In the genomic region with DNA sequence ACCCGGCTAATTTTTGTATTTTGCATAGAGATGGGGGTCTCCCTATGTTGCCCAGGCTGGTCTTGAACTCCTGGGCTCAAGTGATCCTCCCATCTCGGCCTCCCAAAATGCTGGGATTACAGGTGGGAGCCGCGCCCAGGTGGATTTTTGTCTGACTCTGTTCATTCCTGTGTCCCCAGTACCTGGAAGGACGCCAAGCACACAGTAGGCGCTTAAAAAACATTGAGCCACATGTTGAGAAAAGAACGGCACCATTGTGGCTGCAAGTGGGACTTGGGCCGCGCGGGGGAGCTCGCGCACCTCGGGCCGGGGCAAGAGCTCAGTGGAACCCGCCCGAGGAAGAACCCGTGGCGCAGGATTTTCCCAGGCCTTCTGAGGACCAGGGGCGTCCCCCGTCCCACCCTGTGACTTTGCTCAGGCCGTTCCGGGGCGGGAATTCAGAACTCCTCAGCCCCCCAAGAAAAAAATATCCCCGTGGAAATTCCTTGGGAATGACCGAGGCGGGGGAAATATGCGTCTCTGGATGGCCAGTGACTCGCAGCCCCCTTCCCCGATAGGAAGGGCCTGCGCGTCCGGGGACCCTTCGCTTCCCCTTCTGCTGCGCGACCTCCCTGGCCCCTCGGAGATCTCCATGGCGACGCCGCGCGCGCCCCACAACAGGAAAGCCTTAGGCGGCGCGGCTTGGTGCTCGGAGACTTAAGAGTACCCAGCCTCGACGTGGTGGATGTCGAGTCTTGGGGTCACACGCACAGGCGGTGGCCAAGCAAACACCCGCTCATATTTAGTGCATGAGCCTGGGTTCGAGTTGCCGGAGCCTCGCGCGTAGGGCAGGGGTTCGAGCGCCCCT, we compare ENCODE assay signal across 8 cellular contexts. TPM values are rescaled to one million over a fixed set of nuclear protein-coding genes. Genes with fewer than 3 reads are reported as not detected.
DNase-seq lines count a peak whose midpoint lies in the region; ATAC-seq and TF ChIP-seq lines count a peak whose summit lies in the region.

No MANE protein-coding gene starts in this region.

- TF ChIP-seq RAD21 in liver (IDR thresholded peaks at IDR 0.05): peak; percentile 95 to 97

- no peaks in the 10 kb centered on the region for H3K27me3 Mint-ChIP-seq in Calu3 (ENCODE audit: unreplicated experiment)
- H3K27me3 Mint-ChIP-seq in dendritic cell treated with granulocyte-macrophage colony-stimulating factor and Interleukin-4, amounts not matched to agents 40 ng/mL and 50 ng/mL, for 4 days: no peaks in the 10 kb centered on the region

- DNase-seq in Calu3 (peak; percentile 90), HEK293T (ENCODE audit: extremely low spot score) (peak; percentile 86), NCI-H524 treated with DMSO at 0.1 percent for 48 hours (lab: John Stamatoyannopoulos, UW) (peak; percentile 21)
- DNase-seq in activated CD4-positive, alpha-beta T cell treated with anti-CD3 and anti-CD28 coated beads, Interleukin-2, amount 50 U/mL, for 24 hours (ENCODE audit: low read depth in 1 of 2, low spot score in 1 of 2): peak; percentile 80 to 81
- DNase-seq in stimulated activated CD4-positive, alpha-beta T cell treated with anti-CD3 and anti-CD28 coated beads, Interleukin-2, amount 100 ng/mL, for 24 hours: peak; percentile 92 to 94

- WGBS in liver: 7% methylated on average over 59 of the region's 59 CpGs

- CTCF ChIA-PET in Calu3 (lab: Charles Lee) (interaction anchor here (0.6 to 3.7 kb wide), 8 partner anchors 10 to 149 kb away, joined by 3 to 40 read pairs (median 5); a partner anchor contains a TSS), HEK293T (lab: Yijun Ruan, JAX) (interaction anchor here (0.6 to 3.5 kb wide), 11 partner anchors 9 to 121 kb away, joined by 3 to 45 read pairs (median 5); a partner anchor contains a TSS)

- H3K36me3 Mint-ChIP-seq in Calu3 (ENCODE audit: insufficient read depth, unreplicated experiment): peaks cover 53% of the 10 kb centered on the region
- peaks cover 44% of the 10 kb centered on the region for H3K36me3 Mint-ChIP-seq in dendritic cell treated with granulocyte-macrophage colony-stimulating factor and Interleukin-4, amounts not matched to agents 40 ng/mL and 50 ng/mL, for 4 days (ENCODE audit: low read depth)

- H3K27me3 ChIP-seq in liver (ENCODE audit: control insufficient read depth in 4 of 4, insufficient read depth in 4 of 4, low read length in 3 of 4): no peaks in the 10 kb centered on the region

- H3K27ac ChIP-seq in liver (ENCODE audit: low read depth in 1 of 2, low read length in 2 of 2): peak overlapping the region; percentile 95 to 97

- peaks cover 6 to 19% (median 12%) of the 10 kb centered on the region in 4 donors for H3K4me1 ChIP-seq in liver (ENCODE audit: control insufficient read depth in 4 of 4, insufficient read depth in 4 of 4, low read length in 3 of 4)

- no peaks in the 10 kb centered on the region for H3K9me3 ChIP-seq in liver (ENCODE audit: control insufficient read depth in 4 of 4, low read length in 3 of 4)

- H3K4me3 ChIP-seq in liver (ENCODE audit: low read depth in 1 of 3, low read length in 3 of 3): peak overlapping the region; percentile 1 to 76 (median 76)

- BruUV-seq in Calu3 (replicated peaks; lab: Mats Ljungman, UMichigan): no TSS peak

- no peak for ATAC-seq in HG03571 (IDR thresholded peaks at IDR 0.05; ENCODE audit: unreplicated experiment)

- peak overlapping the region; percentile 21 to 72 for H3K9ac ChIP-seq in liver (ENCODE audit: low read depth in 1 of 2, low read length in 2 of 2)

- TF ChIP-seq CTCF in Calu3 (IDR thresholded peaks at IDR 0.05; ENCODE audit: unreplicated experiment) (peak; percentile 62), liver (IDR thresholded peaks at IDR 0.05; ENCODE audit: low read depth, low read length, missing input control) (peak; percentile 89)

- POLR2A ChIA-PET in HEK293T (lab: Yijun Ruan, JAX): interaction anchor here (0.6 to 3.5 kb wide), 6 partner anchors 17 to 123 kb away, joined by 3 to 23 read pairs (median 4); a partner anchor contains a TSS

- peaks cover 18% of the 10 kb centered on the region for H3K4me1 Mint-ChIP-seq in Calu3 (ENCODE audit: low read depth, unreplicated experiment)
- H3K4me1 Mint-ChIP-seq in dendritic cell treated with granulocyte-macrophage colony-stimulating factor and Interleukin-4, amounts not matched to agents 40 ng/mL and 50 ng/mL, for 4 days (ENCODE audit: low read depth): peaks cover 56% of the 10 kb centered on the region

- peaks cover 0 to 2% (median 1%) of the 10 kb centered on the region in 4 donors for H3K36me3 ChIP-seq in liver (ENCODE audit: control insufficient read depth in 4 of 4, insufficient read depth in 3 of 4, low read depth in 1 of 4, low read length in 3 of 4)

- H3K4me3 Mint-ChIP-seq in Calu3 (ENCODE audit: low read depth, unreplicated experiment): peak overlapping the region; percentile 71
- H3K4me3 Mint-ChIP-seq in dendritic cell treated with granulocyte-macrophage colony-stimulating factor and Interleukin-4, amounts not matched to agents 40 ng/mL and 50 ng/mL, for 4 days: peak overlapping the region; percentile 94

- intact Hi-C loops in Calu3 (cut with micrococcal nuclease; ENCODE audit: unreplicated experiment): loop anchor here (1.0 kb wide), 1 partner anchor 119 kb away; no protein-coding TSS in a partner anchor
- intact Hi-C loops in dendritic cell treated with granulocyte-macrophage colony-stimulating factor and Interleukin-4, amounts not matched to agents 40 ng/mL and 50 ng/mL, for 4 days (cut with micrococcal nuclease): loop anchor here (1.0 kb wide), 1 partner anchor 120 kb away; no protein-coding TSS in a partner anchor

- no peaks in the 10 kb centered on the region for H3K9me3 Mint-ChIP-seq in Calu3 (ENCODE audit: low read depth, unreplicated experiment)
- H3K9me3 Mint-ChIP-seq in dendritic cell treated with granulocyte-macrophage colony-stimulating factor and Interleukin-4, amounts not matched to agents 40 ng/mL and 50 ng/mL, for 4 days: no peaks in the 10 kb centered on the region

- H3K27ac Mint-ChIP-seq in Calu3 (ENCODE audit: unreplicated experiment): peak overlapping the region; percentile 42
- H3K27ac Mint-ChIP-seq in dendritic cell treated with granulocyte-macrophage colony-stimulating factor and Interleukin-4, amounts not matched to agents 40 ng/mL and 50 ng/mL, for 4 days: peak overlapping the region; percentile 98

TF ChIP-seq in HEK293T, 16 proteins besides CTCF, POLR2A, EP300 and RAD21:
- no peak for TF ChIP-seq ZNF384 (IDR thresholded peaks at IDR 0.05)
- no peak for TF ChIP-seq FOXK2 (IDR thresholded peaks at IDR 0.05)
- TF ChIP-seq LEF1 (IDR thresholded peaks at IDR 0.05; ENCODE audit: borderline replicate concordance): no peak
- TF ChIP-seq FOXA1 (IDR thresholded peaks at IDR 0.05): no peak

TF ChIP-seq in liver, 16 proteins besides CTCF, POLR2A, EP300 and RAD21:
- TF ChIP-seq JUND (IDR thresholded peaks at IDR 0.05) (no peak), SP1 (IDR thresholded peaks at IDR 0.05) (no peak), NR2F2 (IDR thresholded peaks at IDR 0.05) (no peak), FOXA2 (IDR thresholded peaks at IDR 0.05) (no peak), YY1 (IDR thresholded peaks at IDR 0.05) (no peak), EGR1 (IDR thresholded peaks at IDR 0.05; ENCODE audit: low read depth in 2 of 2) (no peak), RXRA (IDR thresholded peaks at IDR 0.05) (peak in 1 of 2 donors; percentile 19)
- TF ChIP-seq, protein P1, sequence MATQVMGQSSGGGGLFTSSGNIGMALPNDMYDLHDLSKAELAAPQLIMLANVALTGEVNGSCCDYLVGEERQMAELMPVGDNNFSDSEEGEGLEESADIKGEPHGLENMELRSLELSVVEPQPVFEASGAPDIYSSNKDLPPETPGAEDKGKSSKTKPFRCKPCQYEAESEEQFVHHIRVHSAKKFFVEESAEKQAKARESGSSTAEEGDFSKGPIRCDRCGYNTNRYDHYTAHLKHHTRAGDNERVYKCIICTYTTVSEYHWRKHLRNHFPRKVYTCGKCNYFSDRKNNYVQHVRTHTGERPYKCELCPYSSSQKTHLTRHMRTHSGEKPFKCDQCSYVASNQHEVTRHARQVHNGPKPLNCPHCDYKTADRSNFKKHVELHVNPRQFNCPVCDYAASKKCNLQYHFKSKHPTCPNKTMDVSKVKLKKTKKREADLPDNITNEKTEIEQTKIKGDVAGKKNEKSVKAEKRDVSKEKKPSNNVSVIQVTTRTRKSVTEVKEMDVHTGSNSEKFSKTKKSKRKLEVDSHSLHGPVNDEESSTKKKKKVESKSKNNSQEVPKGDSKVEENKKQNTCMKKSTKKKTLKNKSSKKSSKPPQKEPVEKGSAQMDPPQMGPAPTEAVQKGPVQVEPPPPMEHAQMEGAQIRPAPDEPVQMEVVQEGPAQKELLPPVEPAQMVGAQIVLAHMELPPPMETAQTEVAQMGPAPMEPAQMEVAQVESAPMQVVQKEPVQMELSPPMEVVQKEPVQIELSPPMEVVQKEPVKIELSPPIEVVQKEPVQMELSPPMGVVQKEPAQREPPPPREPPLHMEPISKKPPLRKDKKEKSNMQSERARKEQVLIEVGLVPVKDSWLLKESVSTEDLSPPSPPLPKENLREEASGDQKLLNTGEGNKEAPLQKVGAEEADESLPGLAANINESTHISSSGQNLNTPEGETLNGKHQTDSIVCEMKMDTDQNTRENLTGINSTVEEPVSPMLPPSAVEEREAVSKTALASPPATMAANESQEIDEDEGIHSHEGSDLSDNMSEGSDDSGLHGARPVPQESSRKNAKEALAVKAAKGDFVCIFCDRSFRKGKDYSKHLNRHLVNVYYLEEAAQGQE (IDR thresholded peaks at IDR 0.05): no peak
TF ChIP-seq in liver: peak in this region for 1.

RNA-seq across cellular contexts. Expression of a gene that starts 1.4 kb away (rescaled TPM):
- 91.0 and 147 TPM in 2 replicates for total RNA-seq in Calu3 (2022)
- 10 to 100 TPM; 20.5 to 26.3 TPM for total RNA-seq in liver
- 10 to 100 TPM in 1 of 2 donors, 1 to 10 TPM in 1; 7.8 to 19.1 TPM for polyA plus RNA-seq in liver

RNA-seq across cellular contexts. Expression of a gene that starts 17.2 kb away (rescaled TPM):
- total RNA-seq in Calu3 (2022) (1.6 and 1.7 TPM in 2 replicates), liver (10 to 100 TPM in 1 of 2 donors, under 1 TPM in 1; 0.33 to 74.1 TPM)
- polyA plus RNA-seq in liver: under 1 TPM in 1 of 2 donors, not detected in 1; 0.05 TPM

RNA-seq across cellular contexts. Expression of a gene that starts 17.5 kb away (rescaled TPM):
- 59.2 and 60.4 TPM in 2 replicates for total RNA-seq in Calu3 (2022)
- total RNA-seq in liver: 10 to 100 TPM; 21.5 to 23.4 TPM
- 10 to 100 TPM; 44.0 to 74.8 TPM for polyA plus RNA-seq in liver

RNA-seq across cellular contexts. Expression of a gene that starts 20.2 kb away (rescaled TPM):
- 0.61 and 1.3 TPM in 2 replicates for total RNA-seq in Calu3 (2022)
- total RNA-seq in liver: 1 to 10 TPM; 1.0 to 2.5 TPM
- under 1 TPM in 1 of 2 donors, not detected in 1; 0.02 TPM for polyA plus RNA-seq in liver

RNA-seq across cellular contexts. Expression of a gene that starts 38.4 kb away (rescaled TPM):
- total RNA-seq in Calu3 (2022) (4.8 and 5.3 TPM in 2 replicates), liver (1 to 10 TPM; 2.6 to 4.8 TPM)
- 1 to 10 TPM; 1.2 to 4.0 TPM for polyA plus RNA-seq in liver

Comparison
In these comparisons a context has a peak if more than half of its experiments do, and no peak if none do; other contexts are left out.
1. DNase-seq: peak in every context shown above with its lines; median percentile 93 in stimulated activated CD4-positive, alpha-beta T cell treated with anti-CD3 and anti-CD28 coated beads, Interleukin-2, amount 100 ng/mL, for 24 hours; 90 in Calu3; 86 in HEK293T; 80 in activated CD4-positive, alpha-beta T cell treated with anti-CD3 and anti-CD28 coated beads, Interleukin-2, amount 50 U/mL, for 24 hours; 21 in NCI-H524 treated with DMSO at 0.1 percent for 48 hours.